Comparison of ENCODE assay signal across 8 cellular contexts in the genomic region with DNA sequence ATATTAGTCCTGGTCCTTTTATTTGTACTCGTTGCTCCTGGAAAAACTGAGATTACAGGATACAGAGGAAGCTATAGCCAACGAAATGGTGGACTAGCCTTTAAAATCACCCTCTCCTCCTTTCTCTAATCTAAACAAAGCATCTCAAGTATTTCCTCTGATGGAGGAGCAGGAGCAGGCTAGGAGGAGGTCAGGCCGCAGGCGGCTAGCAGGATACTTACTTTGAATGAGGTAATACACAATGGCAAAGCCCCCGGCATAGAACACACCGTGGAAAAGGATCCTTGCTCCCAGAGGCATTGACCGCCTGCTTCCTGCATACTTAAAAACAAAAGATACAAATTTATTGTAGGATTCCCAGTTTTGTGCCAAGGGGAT.
DNase-seq lines count a peak whose midpoint lies in the region; ATAC-seq, FAIRE-seq and TF ChIP-seq lines count a peak whose summit lies in the region.

No MANE protein-coding gene starts in this region.

- intact Hi-C loops in esophagus muscularis mucosa (cut with DNase I) = loop anchor here (5.0 kb wide), 1 partner anchor 65 kb away; a partner anchor contains a TSS
- intact Hi-C loops in pancreas (cut with DNase I) = no loop called here

- peak overlapping the region; percentile 8 to 37 (median 24) for H3K4me3 ChIP-seq in esophagus muscularis mucosa
- H3K4me3 ChIP-seq in pancreas = no peak overlapping the region

- no peak for TF ChIP-seq POLR2A in esophagus muscularis mucosa (IDR thresholded peaks at IDR 0.05; ENCODE audit: low read depth)

- H3K36me3 ChIP-seq in esophagus muscularis mucosa (peaks cover 0 to 25% (median 11%) of the 10 kb centered on the region in 4 donors), pancreas (peaks cover 0 to 6% (median 0%) of the 10 kb centered on the region in 3 donors)

- peak in 2 of 4 donors; percentile 8 for ATAC-seq in pancreas
- ATAC-seq in HG02973 (IDR thresholded peaks at IDR 0.05; ENCODE audit: unreplicated experiment) = no peak
- no peak for ATAC-seq in HG02884 (IDR thresholded peaks at IDR 0.05; ENCODE audit: unreplicated experiment)

- WGBS in esophagus muscularis mucosa = 18% methylated on average over 7 of the region's 7 CpGs
- 57 to 60% methylated on average over 7 of the region's 7 CpGs for WGBS in pancreas, 2 donors

- TF ChIP-seq CTCF in esophagus muscularis mucosa (IDR thresholded peaks at IDR 0.05) = no peak
- no peak for TF ChIP-seq CTCF in pancreas (IDR thresholded peaks at IDR 0.05)

- TF ChIP-seq EP300 in esophagus muscularis mucosa (IDR thresholded peaks at IDR 0.05) = no peak

- H3K9me3 ChIP-seq in esophagus muscularis mucosa (no peaks in the 10 kb centered on the region), pancreas (no peaks in the 10 kb centered on the region)

- H3K4me1 ChIP-seq in esophagus muscularis mucosa (peaks cover 72 to 82% (median 76%) of the 10 kb centered on the region in 4 donors), pancreas (peaks cover 0 to 48% (median 21%) of the 10 kb centered on the region in 3 donors)

- H3K27ac ChIP-seq in esophagus muscularis mucosa (replicated peaks in 1 of 4) (peak overlapping the region; percentile 90 to 94 (median 92)), pancreas (peak overlapping the region; percentile 61 to 89 (median 80))

- DNase-seq in EH (ENCODE audit: low read depth) (peak; percentile 93), RPMI7951 (ENCODE audit: low read depth) (peak; percentile 85), esophagus muscularis mucosa (ENCODE audit: extremely low spot score) (no peak), pancreas (no peak), NCI-H1694 treated with DMSO at 0.1 percent for 48 hours (lab: John Stamatoyannopoulos, UW) (no peak), NCI-H2171 (lab: John Stamatoyannopoulos, UW) (no peak)

- no peak for FAIRE-seq in pancreas (lab: Jason Lieb, UNC)

- no peaks in the 10 kb centered on the region for H3K27me3 ChIP-seq in esophagus muscularis mucosa
- no peaks in the 10 kb centered on the region for H3K27me3 ChIP-seq in pancreas

Comparison
In these comparisons a context has a peak if more than half of its experiments do, and no peak if none do; other contexts are left out.
1. DNase-seq: peak in EH (single experiment) and RPMI7951 (single experiment); none in esophagus muscularis mucosa (single experiment), pancreas (0 of 6), NCI-H1694 treated with DMSO at 0.1 percent for 48 hours (single experiment) and NCI-H2171 (single experiment).
2. H3K4me3 ChIP-seq: peak in esophagus muscularis mucosa (4 of 4); none in pancreas (0 of 4).